In genomic region chrX:130268500-130269170, GRCh38 we compare ENCODE assay signal across 8 cellular contexts. TPM values are rescaled to one million over a fixed set of nuclear protein-coding genes. Genes with fewer than 3 reads are reported as not detected.
A peak's percentile ranks its signal among the peaks of the same experiment; 100 is the strongest.
DNase-seq lines count a peak whose midpoint lies in the region; FAIRE-seq and TF ChIP-seq lines count a peak whose summit lies in the region.

ZNF280C (minus strand) TSS chrX:130268899; CDS start chrX:130260449, 8,450 bp downstream.

- DNase-seq in G401 (ENCODE audit: low spot score) (peak; percentile 82), H54 (ENCODE audit: insufficient read length, low spot score) (peak; percentile 74), LNCaP clone FGC (ENCODE audit: low read depth) (peak; percentile 79), RPMI8226 (peak; percentile 96), fibroblast of the conjunctiva (ENCODE audit: low read depth) (peak; percentile 86), nephron progenitor cell (peak; percentile 77)
- DNase-seq in activated T-helper 9 cell treated with anti-CD3 and anti-CD28 coated beads, Interleukin-2, amount 50 U/mL, for 16 hours (ENCODE audit: low read depth), result peak; percentile 84

- peaks cover 72% of the 10 kb centered on the region for H3K9me3 Mint-ChIP-seq in nephron progenitor cell
- peaks cover 4% of the 10 kb centered on the region for H3K9me3 Mint-ChIP-seq in stimulated activated naive CD8-positive, alpha-beta T cell treated with anti-CD3 and anti-CD28 coated beads, Interleukin-15, Interleukin-2, amounts not matched to agents 100 ng/mL and 50 ng/mL, for 24 hours

- TF ChIP-seq CTCF in LNCaP clone FGC (IDR thresholded peaks at IDR 0.05; ENCODE audit: control insufficient read depth, extremely low read depth, insufficient read depth) (peak; percentile 36; the same call in 1 of the 2 replicates), nephron progenitor cell (IDR thresholded peaks at IDR 0.05) (no peak)

- peak within 1 kb of the TSS; percentile 95 for H3K4me3 Mint-ChIP-seq in nephron progenitor cell
- H3K4me3 Mint-ChIP-seq in stimulated activated naive CD8-positive, alpha-beta T cell treated with anti-CD3 and anti-CD28 coated beads, Interleukin-15, Interleukin-2, amounts not matched to agents 100 ng/mL and 50 ng/mL, for 24 hours, result peak within 1 kb of the TSS; percentile 89

- H3K27ac Mint-ChIP-seq in nephron progenitor cell, result peak within 1 kb of the TSS; percentile 97
- H3K27ac Mint-ChIP-seq in stimulated activated naive CD8-positive, alpha-beta T cell treated with anti-CD3 and anti-CD28 coated beads, Interleukin-15, Interleukin-2, amounts not matched to agents 100 ng/mL and 50 ng/mL, for 24 hours, result peak within 1 kb of the TSS; percentile 81

- no peaks in the 10 kb centered on the region for H3K27me3 Mint-ChIP-seq in nephron progenitor cell (ENCODE audit: low read depth, poor library complexity)
- H3K27me3 Mint-ChIP-seq in stimulated activated naive CD8-positive, alpha-beta T cell treated with anti-CD3 and anti-CD28 coated beads, Interleukin-15, Interleukin-2, amounts not matched to agents 100 ng/mL and 50 ng/mL, for 24 hours, result no peaks in the 10 kb centered on the region

- in situ Hi-C loops in G401 (cut with HindIII; ENCODE audit: low sequenced_read_pairs), result no loop called here

- peak; percentile 95 for TF ChIP-seq POLR2A in H54 (IDR thresholded peaks at IDR 0.05; ENCODE audit: low read depth, low read length)

- peaks cover 19% of the 10 kb centered on the region for H3K36me3 Mint-ChIP-seq in nephron progenitor cell (ENCODE audit: low read depth)
- no peaks in the 10 kb centered on the region for H3K36me3 Mint-ChIP-seq in stimulated activated naive CD8-positive, alpha-beta T cell treated with anti-CD3 and anti-CD28 coated beads, Interleukin-15, Interleukin-2, amounts not matched to agents 100 ng/mL and 50 ng/mL, for 24 hours (ENCODE audit: low read depth)

- peak; percentile 99 for FAIRE-seq in H54 (lab: Jason Lieb, UNC)

- peak within 1 kb of the TSS; percentile 71 for H3K4me3 ChIP-seq in LNCaP clone FGC (ENCODE audit: low read depth, low read length)

- H3K4me1 Mint-ChIP-seq in nephron progenitor cell, result peaks cover 5% of the 10 kb centered on the region
- peaks cover 22% of the 10 kb centered on the region for H3K4me1 Mint-ChIP-seq in stimulated activated naive CD8-positive, alpha-beta T cell treated with anti-CD3 and anti-CD28 coated beads, Interleukin-15, Interleukin-2, amounts not matched to agents 100 ng/mL and 50 ng/mL, for 24 hours (ENCODE audit: low read depth)

RNA-seq across cellular contexts. Expression of gene ZNF280C, which starts in this region (rescaled TPM):
- total RNA-seq in G401 (2014; rRNA removed; shearing (Covaris generic)), result 7.6 and 8.8 TPM in 2 replicates

Comparison
In these comparisons a context has a peak if more than half of its experiments do, and no peak if none do; other contexts are left out.
1. Peak in every context shown above with its lines: DNase-seq and H3K4me3 ChIP-seq.